Comparison of ENCODE assay signal across 29 cellular contexts in genomic region chr7:69182596-69183467, GRCh38.
DNase-seq lines count a peak whose midpoint lies in the region; ATAC-seq, FAIRE-seq and TF ChIP-seq lines count a peak whose summit lies in the region.
"Had no signal": no experiment of that assay in that cellular context is flagged by ENCODE, and none has a peak within 500 bp of the region (broad histone marks: within the 10 kb centered on the region; RNA-seq: fewer than 3 reads in every experiment).

No MANE protein-coding gene starts in this region.

- H3K36me3 Mint-ChIP-seq in CD8-positive, alpha-beta T cell = no peaks in the 10 kb centered on the region
- H3K36me3 Mint-ChIP-seq: mesothelial cell of epicardium had no signal

- H3K4me1 Mint-ChIP-seq in CD8-positive, alpha-beta T cell (ENCODE audit: low read depth) = peaks cover 18% of the 10 kb centered on the region

- 48% methylated on average over 6 of the region's 6 CpGs for WGBS in A549 (ENCODE audit: missing lambda C conversion rate)

- no peaks in the 10 kb centered on the region for H3K27me3 ChIP-seq in CD8-positive, alpha-beta T cell (ENCODE audit: insufficient read depth, low read length)
- H3K27me3 ChIP-seq: adrenal gland, breast epithelium, heart right ventricle had no signal

- CTCF ChIA-PET in A549 (lab: Yijun Ruan, JAX) = interaction anchor here (0.5 kb wide), 1 partner anchor 1439 kb away, joined by 3 read pairs; no protein-coding TSS in a partner anchor
- CTCF ChIA-PET in CD8-positive, alpha-beta T cell (lab: Charles Lee) = no interaction called here

- no peaks in the 10 kb centered on the region for H3K36me3 ChIP-seq in CD8-positive, alpha-beta T cell (ENCODE audit: insufficient read depth, low read length)
- H3K36me3 ChIP-seq: adrenal gland, breast epithelium, heart right ventricle had no signal

- H3K4me3 Mint-ChIP-seq in CD8-positive, alpha-beta T cell = no peak overlapping the region
- H3K4me3 Mint-ChIP-seq: activated CD8-positive, alpha-beta T cell treated with anti-CD3 and anti-CD28 coated beads for 36 hours; mesothelial cell of epicardium; nephron had no signal

- ATAC-seq in A549 = no peak
- ATAC-seq in CD8-positive, alpha-beta T cell = no peak
- ATAC-seq in esophagus mucosa = no peak
- ATAC-seq: activated CD8-positive, alpha-beta T cell treated with anti-CD3 and anti-CD28 coated beads for 36 hours; heart right ventricle; left colon; SK-N-SH treated with all-trans-retinoic acid at 6 μM for 48 hours had no signal

- H3K27ac ChIP-seq in A549 = no peak overlapping the region
- H3K27ac ChIP-seq in CD8-positive, alpha-beta T cell (ENCODE audit: low read depth, low read length) = no peak overlapping the region
- H3K27ac ChIP-seq: adrenal gland, breast epithelium had no signal

- H3K27me3 Mint-ChIP-seq in CD8-positive, alpha-beta T cell (ENCODE audit: low read depth) = no peaks in the 10 kb centered on the region
- H3K27me3 Mint-ChIP-seq: activated CD8-positive, alpha-beta T cell treated with anti-CD3 and anti-CD28 coated beads for 36 hours had no signal

- H3K4me3 ChIP-seq in A549 = no peak overlapping the region
- H3K4me3 ChIP-seq in CD8-positive, alpha-beta T cell (ENCODE audit: low read depth, low read length) = no peak overlapping the region
- H3K4me3 ChIP-seq: adrenal gland, breast epithelium, heart right ventricle had no signal

- no peak overlapping the region for H3K4me2 ChIP-seq in A549

- TF ChIP-seq EP300 in A549 (IDR thresholded peaks at IDR 0.05) = no peak

- DNase-seq in A549 (ENCODE audit: low read depth in 1 of 2, low spot score in 1 of 2) = no peak
- no peak for DNase-seq in CD8-positive, alpha-beta T cell
- peak; percentile 17 for DNase-seq in NAMALWA (ENCODE audit: low spot score)
- peak; percentile 11 for DNase-seq in globus pallidus (ENCODE audit: low spot score)
- DNase-seq in cerebellum (ENCODE audit: low spot score) = no peak
- no peak for DNase-seq in COR-L47 (lab: John Stamatoyannopoulos, UW)
- DNase-seq in G401 (ENCODE audit: low spot score) = no peak
- DNase-seq: ACHN; activated CD8-positive, alpha-beta T cell treated with anti-CD3 and anti-CD28 coated beads for 36 hours; activated effector memory CD4-positive, alpha-beta T cell treated with anti-CD3 and anti-CD28 coated beads, Interleukin-2, amount 50 U/mL, for 16 hours; adrenal gland; DMS53; effector memory CD4-positive, alpha-beta T cell; erythroblast; foreskin fibroblast; GOT3; heart right ventricle; KBM-7; left colon; NCI-H1694 treated with DMSO at 0.1 percent for 48 hours; retina; T-helper 9 cell had no signal

- TF ChIP-seq POLR2A in A549 (IDR thresholded peaks at IDR 0.05; ENCODE audit: low read length) = no peak

- in situ Hi-C loops in G401 (cut with HindIII; ENCODE audit: low sequenced_read_pairs) = no loop called here

- FAIRE-seq in A549 (lab: Jason Lieb, UNC) = peak; percentile 68
- FAIRE-seq: colon, GM12892 had no signal

- no peak for TF ChIP-seq CTCF in A549 (IDR thresholded peaks at IDR 0.05)
- no peak for TF ChIP-seq CTCF in CD8-positive, alpha-beta T cell (IDR thresholded peaks at IDR 0.05)

- POLR2A ChIA-PET in A549 (lab: Yijun Ruan, JAX) = no interaction called here
- POLR2A ChIA-PET in CD8-positive, alpha-beta T cell (lab: Charles Lee) = no interaction called here

- H3K27ac Mint-ChIP-seq in CD8-positive, alpha-beta T cell = peak overlapping the region; percentile 9
- H3K27ac Mint-ChIP-seq: activated CD8-positive, alpha-beta T cell treated with anti-CD3 and anti-CD28 coated beads for 36 hours; mesothelial cell of epicardium; nephron had no signal

- H3K4me1 ChIP-seq in A549 = no peaks in the 10 kb centered on the region; the same call in 2 of the 3 replicates
- H3K4me1 ChIP-seq in CD8-positive, alpha-beta T cell (ENCODE audit: insufficient read depth, low read length) = peaks cover 8% of the 10 kb centered on the region
- H3K4me1 ChIP-seq: adrenal gland, breast epithelium had no signal

- intact Hi-C loops in CD8-positive, alpha-beta T cell (cut with DNase I, micrococcal nuclease) = no loop called here

- no peak for TF ChIP-seq RAD21 in A549 (conservative IDR thresholded peaks at IDR 0.05 in 1 of 2, IDR thresholded peaks at IDR 0.05 in 1 of 2)

- H3K9me3 Mint-ChIP-seq in CD8-positive, alpha-beta T cell = peaks cover 7% of the 10 kb centered on the region
- H3K9me3 Mint-ChIP-seq: nephron had no signal

- H3K9me3 ChIP-seq in A549 = no peaks in the 10 kb centered on the region
- no peaks in the 10 kb centered on the region for H3K9me3 ChIP-seq in CD8-positive, alpha-beta T cell (ENCODE audit: low read length)
- H3K9me3 ChIP-seq: adrenal gland, breast epithelium, heart right ventricle had no signal

TF ChIP-seq in A549, 52 proteins besides CTCF, POLR2A, EP300 and RAD21:
- TF ChIP-seq SREBF2 (IDR thresholded peaks at IDR 0.05) (no peak), MYC (IDR thresholded peaks at IDR 0.05; ENCODE audit: borderline replicate concordance, low read length) (no peak), RCOR1 (IDR thresholded peaks at IDR 0.05; ENCODE audit: low read depth, low read length) (no peak), GATA3 (IDR thresholded peaks at IDR 0.05; ENCODE audit: borderline replicate concordance) (no peak), RFX5 (IDR thresholded peaks at IDR 0.05) (no peak), HOXB5 (CRISPR knock-in tag; IDR thresholded peaks at IDR 0.05) (no peak), ZC3H11A (IDR thresholded peaks at IDR 0.05) (no peak), RNF2 (IDR thresholded peaks at IDR 0.05; ENCODE audit: borderline replicate concordance, low read depth) (no peak), KDM1A (IDR thresholded peaks at IDR 0.05; ENCODE audit: low read depth) (no peak), E2F6 (IDR thresholded peaks at IDR 0.05; ENCODE audit: borderline replicate concordance, low read depth) (no peak), TP53 (CRISPR knock-in tag; IDR thresholded peaks at IDR 0.05) (no peak), CEBPB (IDR thresholded peaks at IDR 0.05) (no peak), HMGXB4 (CRISPR knock-in tag; IDR thresholded peaks at IDR 0.05; ENCODE audit: borderline replicate concordance) (no peak), NPAS2 (CRISPR knock-in tag; IDR thresholded peaks at IDR 0.05; ENCODE audit: borderline replicate concordance) (no peak), CHD2 (IDR thresholded peaks at IDR 0.05; ENCODE audit: low read length, partially characterized antibody) (no peak), PHF8 (IDR thresholded peaks at IDR 0.05; ENCODE audit: borderline replicate concordance, low read depth) (no peak), BHLHE40 (IDR thresholded peaks at IDR 0.05; ENCODE audit: low read depth, low read length) (no peak), ESRRA (IDR thresholded peaks at IDR 0.05; ENCODE audit: borderline replicate concordance, low read length) (no peak)
TF ChIP-seq in A549: peak in this region for 0.

Comparison
In these comparisons a context has a peak if more than half of its experiments do, and no peak if none do; other contexts are left out.
1. DNase-seq: peak in NAMALWA (single experiment) and globus pallidus (single experiment); none in A549 (0 of 2), CD8-positive, alpha-beta T cell (0 of 7), cerebellum (single experiment), COR-L47 (single experiment) and G401 (single experiment).